In the genomic region with DNA sequence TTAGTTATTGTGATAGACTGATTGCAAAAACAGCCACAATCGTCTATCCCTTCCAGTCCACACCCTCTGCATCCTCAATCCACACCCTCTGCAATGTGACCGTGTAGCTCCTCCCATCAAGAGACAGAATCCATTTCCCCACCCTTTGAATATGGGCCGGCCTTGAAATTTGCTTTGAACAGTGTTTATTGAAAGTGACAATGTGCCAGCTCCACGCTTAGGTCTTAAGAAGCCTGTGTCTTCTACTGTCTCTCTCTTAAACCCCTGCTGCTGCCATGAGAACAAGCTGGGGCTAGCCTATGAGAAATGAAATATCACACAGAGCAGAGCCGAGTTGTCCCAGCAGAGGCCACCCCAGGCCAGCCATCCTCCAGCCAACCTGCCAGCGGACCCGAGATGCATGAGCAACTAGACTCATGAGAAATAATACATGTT, we compare ENCODE assay signal across 8 cellular contexts. TPM values are rescaled to one million over a fixed set of nuclear protein-coding genes. Genes with fewer than 3 reads are reported as not detected.
DNase-seq lines count a peak whose midpoint lies in the region; ATAC-seq and TF ChIP-seq lines count a peak whose summit lies in the region.

No MANE protein-coding gene starts in this region.

- H3K4me2 ChIP-seq in GM23248 (ENCODE audit: unreplicated experiment), result peak overlapping the region; percentile 93

- intact Hi-C loops in esophagus muscularis mucosa (cut with DNase I), result no loop called here

- H3K4me1 ChIP-seq in GM23248 (ENCODE audit: insufficient read depth) (peaks cover 53% of the 10 kb centered on the region), esophagus muscularis mucosa (peaks cover 68 to 80% (median 70%) of the 10 kb centered on the region in 4 donors), rectal smooth muscle tissue (ENCODE audit: control insufficient read depth, insufficient read depth, low read length) (peaks cover 17% of the 10 kb centered on the region)

- H3K9me3 ChIP-seq in GM23248 (ENCODE audit: low read depth) (no peaks in the 10 kb centered on the region), esophagus muscularis mucosa (no peaks in the 10 kb centered on the region)

- H3K9me2 ChIP-seq in GM23248 (ENCODE audit: insufficient read depth), result no peaks in the 10 kb centered on the region

- H3K36me3 ChIP-seq in GM23248 (ENCODE audit: low read depth) (no peaks in the 10 kb centered on the region), esophagus muscularis mucosa (no peaks in the 10 kb centered on the region), rectal smooth muscle tissue (ENCODE audit: control insufficient read depth, insufficient read depth, low read length) (no peaks in the 10 kb centered on the region)

- no peak for TF ChIP-seq POLR2A in esophagus muscularis mucosa (IDR thresholded peaks at IDR 0.05; ENCODE audit: low read depth)

- no peaks in the 10 kb centered on the region for H3K27me3 ChIP-seq in GM23248 (replicated peaks; ENCODE audit: insufficient read depth)
- no peaks in the 10 kb centered on the region for H3K27me3 ChIP-seq in esophagus muscularis mucosa
- no peaks in the 10 kb centered on the region for H3K27me3 ChIP-seq in rectal smooth muscle tissue (ENCODE audit: control insufficient read depth, insufficient read depth, low read length)

- DNase-seq in GM23248 (peak; percentile 90), SK-MEL-5 (ENCODE audit: low read depth, low spot score) (peak; percentile 33), esophagus muscularis mucosa (ENCODE audit: extremely low spot score) (no peak), DMS53 treated with DMSO at 0.1 percent for 48 hours (lab: John Stamatoyannopoulos, UW; ENCODE audit: unreplicated experiment) (no peak)
- DNase-seq in effector CD8-positive, alpha-beta T cell (lab: John Stamatoyannopoulos, UW), result no peak
- DNase-seq in activated T-cell treated with anti-CD3 and anti-CD28 coated beads, Interleukin-2, amount 50 U/mL, for 1 hour, result no peak

- ATAC-seq in HG02884 (IDR thresholded peaks at IDR 0.05; ENCODE audit: unreplicated experiment), result no peak

- in situ Hi-C loops in GM23248 (cut with MboI), result no loop called here
- in situ Hi-C loops in SK-MEL-5 (cut with HindIII; ENCODE audit: low pct_unique_long_range_greater_than_20kb, low sequenced_read_pairs), result loop anchor here (25.0 kb wide), 1 partner anchor 149 kb away; no protein-coding TSS in a partner anchor

- H3K79me2 ChIP-seq in GM23248 (ENCODE audit: insufficient read depth), result no peaks in the 10 kb centered on the region

- H3K4me3 ChIP-seq in GM23248, result peak overlapping the region; percentile 72
- H3K4me3 ChIP-seq in esophagus muscularis mucosa, result no peak overlapping the region
- H3K4me3 ChIP-seq in rectal smooth muscle tissue (ENCODE audit: low read length), result no peak overlapping the region

- peak overlapping the region; percentile 100 for H3K27ac ChIP-seq in GM23248
- peak overlapping the region; percentile 89 to 91 (median 90) for H3K27ac ChIP-seq in esophagus muscularis mucosa (replicated peaks in 1 of 4)
- H3K27ac ChIP-seq in rectal smooth muscle tissue (ENCODE audit: low read depth, low read length), result peak overlapping the region; percentile 88

- H3K9ac ChIP-seq in GM23248, result peak overlapping the region; percentile 97
- H3K9ac ChIP-seq in rectal smooth muscle tissue (ENCODE audit: low read length), result no peak overlapping the region

- H2AFZ ChIP-seq in GM23248, result no peak overlapping the region

- TF ChIP-seq CTCF in esophagus muscularis mucosa (IDR thresholded peaks at IDR 0.05), result peak; percentile 46 to 75 (median 49)

- peaks cover 63% of the 10 kb centered on the region for H3F3A ChIP-seq in GM23248 (ENCODE audit: insufficient read depth)

- H4K20me1 ChIP-seq in GM23248 (ENCODE audit: insufficient read depth), result no peaks in the 10 kb centered on the region

- 7% methylated on average over 7 of the region's 7 CpGs for WGBS in GM23248 (ENCODE audit: low coverage in 1 of 2, low lambda C conversion rate in 2 of 2, missing lambda C conversion rate in 2 of 2), 2 experiments
- 27% methylated on average over 7 of the region's 7 CpGs for WGBS in esophagus muscularis mucosa

- TF ChIP-seq EP300 in esophagus muscularis mucosa (IDR thresholded peaks at IDR 0.05), result no peak

RNA-seq across cellular contexts. Expression of gene MICAL2, which starts 22.3 kb away (rescaled TPM):
- total RNA-seq in GM23248 (2014; rRNA removed; shearing (Covaris generic)), result 158 and 182 TPM in 2 replicates
- polyA plus RNA-seq in GM23248 (2016; fragmentation: Nextera tagmentation; extraction: Ambion mirVana), result 81.6 and 83.3 TPM in 2 replicates
- 1.2 and 2.3 TPM in 2 replicates for total RNA-seq in SK-MEL-5 (2014; rRNA removed; shearing (Covaris generic))
- 2.4 and 3.3 TPM in 2 replicates for polyA plus RNA-seq in SK-MEL-5 (2015; cell fraction: cytosol; rRNA removed)
- 0.72 and 1.1 TPM in 2 replicates for polyA plus RNA-seq in SK-MEL-5 (2015; cell fraction: nucleus; rRNA removed)
- total RNA-seq in esophagus muscularis mucosa, result 100 to 1,000 TPM; 195 to 499 (median 259) TPM

Comparison
In these comparisons a context has a peak if more than half of its experiments do, and no peak if none do; other contexts are left out.
1. DNase-seq: peak in GM23248 (single experiment) and SK-MEL-5 (single experiment); none in esophagus muscularis mucosa (single experiment), effector CD8-positive, alpha-beta T cell (single experiment), activated T-cell treated with anti-CD3 and anti-CD28 coated beads, Interleukin-2, amount 50 U/mL, for 1 hour (single experiment) and DMS53 treated with DMSO at 0.1 percent for 48 hours (single experiment).
2. RNA of gene MICAL2, which starts 22.3 kb away (total RNA-seq): 195 to 499 TPM in esophagus muscularis mucosa and 158 to 182 TPM in GM23248; 1.2 to 2.3 TPM in SK-MEL-5; every median in the first group is over 10 times any median in the second.
3. Peak in every context shown above with its lines, with median percentiles within 50 percentile points of each other: H3K27ac ChIP-seq.